ENCODE assay signal across 21 cellular contexts in the genomic region with DNA sequence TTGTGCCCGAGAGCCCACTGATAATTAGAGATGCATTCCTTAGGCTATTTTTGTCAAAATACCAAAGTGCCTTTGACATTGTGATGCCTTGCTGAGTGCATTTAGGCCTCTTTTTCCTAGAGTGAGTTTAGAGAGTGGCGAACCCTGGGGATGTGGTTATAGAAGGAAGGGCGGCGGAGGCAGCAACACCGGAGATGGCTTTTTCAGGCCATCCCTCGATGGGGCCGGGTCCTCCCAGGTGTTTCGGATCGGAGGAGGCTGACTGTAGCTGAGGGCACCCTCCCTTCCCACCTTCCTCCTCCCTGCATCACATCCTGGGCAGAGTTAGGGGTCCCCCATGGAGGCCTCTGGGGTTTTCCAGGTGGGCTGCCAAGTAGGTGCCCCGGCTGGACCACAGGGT. TPM values are rescaled to one million over a fixed set of nuclear protein-coding genes. Genes with fewer than 3 reads are reported as not detected.
DNase-seq lines count a peak whose midpoint lies in the region; ATAC-seq and TF ChIP-seq lines count a peak whose summit lies in the region.
"Had no signal": no experiment of that assay in that cellular context is flagged by ENCODE, and none has a peak within 500 bp of the region (broad histone marks: within the 10 kb centered on the region; RNA-seq: fewer than 3 reads in every experiment).

No MANE protein-coding gene starts in this region.

- no peaks in the 10 kb centered on the region for H3K9me3 ChIP-seq in neutrophil
- H3K9me3 ChIP-seq: HAP-1, MG63 had no signal

- H3K27ac ChIP-seq in neutrophil: peak overlapping the region; percentile 100
- H3K27ac ChIP-seq: 22Rv1, KMS-11, PC-9 had no signal

- ATAC-seq in activated naive CD8-positive, alpha-beta T cell treated with anti-CD3 and anti-CD28 coated beads, Interleukin-2, amount 50 U/mL, for 24 hours: no peak
- no peak for ATAC-seq in GM18873 (IDR thresholded peaks at IDR 0.05; ENCODE audit: low FRiP score, unreplicated experiment)
- ATAC-seq: HepG2 had no signal

- H3K27me3 Mint-ChIP-seq in T-helper 2 cell treated with Interferon-gamma antibody and Interleukin-4, amounts not matched to agents 5 μg/mL and 100 μg/mL, for 36 hours (ENCODE audit: low read depth): no peaks in the 10 kb centered on the region
- H3K27me3 Mint-ChIP-seq in activated naive CD8-positive, alpha-beta T cell: no peaks in the 10 kb centered on the region
- no peaks in the 10 kb centered on the region for H3K27me3 Mint-ChIP-seq in activated naive CD8-positive, alpha-beta T cell treated with anti-CD3 and anti-CD28 coated beads, Interleukin-2, amount 50 U/mL, for 24 hours
- H3K27me3 Mint-ChIP-seq in activated CD4-positive, alpha-beta memory T cell treated with anti-CD3 and anti-CD28 coated beads, Interleukin-2, amount 10 ng/mL, durations not matched to agents 7 days and 5 days: no peaks in the 10 kb centered on the region

- peak overlapping the region; percentile 69 for H3K27ac Mint-ChIP-seq in T-helper 2 cell treated with Interferon-gamma antibody and Interleukin-4, amounts not matched to agents 5 μg/mL and 100 μg/mL, for 36 hours
- peak overlapping the region; percentile 61 for H3K27ac Mint-ChIP-seq in activated naive CD8-positive, alpha-beta T cell
- H3K27ac Mint-ChIP-seq in activated naive CD8-positive, alpha-beta T cell treated with anti-CD3 and anti-CD28 coated beads, Interleukin-2, amount 50 U/mL, for 24 hours: no peak overlapping the region
- H3K27ac Mint-ChIP-seq in activated CD4-positive, alpha-beta memory T cell treated with anti-CD3 and anti-CD28 coated beads, Interleukin-2, amount 10 ng/mL, durations not matched to agents 7 days and 5 days: peak overlapping the region; percentile 92

- peaks cover 42% of the 10 kb centered on the region for H3K36me3 ChIP-seq in neutrophil
- H3K36me3 ChIP-seq: MG63 had no signal

- TF ChIP-seq CTCF in neutrophil (IDR thresholded peaks at IDR 0.05): no peak

- H3K27me3 ChIP-seq in neutrophil: peaks cover 12% of the 10 kb centered on the region
- H3K27me3 ChIP-seq: MG63 had no signal

- H3K4me3 Mint-ChIP-seq in T-helper 2 cell treated with Interferon-gamma antibody and Interleukin-4, amounts not matched to agents 5 μg/mL and 100 μg/mL, for 36 hours: peak overlapping the region; percentile 71
- peak overlapping the region; percentile 38 for H3K4me3 Mint-ChIP-seq in activated naive CD8-positive, alpha-beta T cell
- H3K4me3 Mint-ChIP-seq in activated naive CD8-positive, alpha-beta T cell treated with anti-CD3 and anti-CD28 coated beads, Interleukin-2, amount 50 U/mL, for 24 hours: no peak overlapping the region
- H3K4me3 Mint-ChIP-seq in activated CD4-positive, alpha-beta memory T cell treated with anti-CD3 and anti-CD28 coated beads, Interleukin-2, amount 10 ng/mL, durations not matched to agents 7 days and 5 days: peak overlapping the region; percentile 60

- H3K9me3 Mint-ChIP-seq in T-helper 2 cell treated with Interferon-gamma antibody and Interleukin-4, amounts not matched to agents 5 μg/mL and 100 μg/mL, for 36 hours: no peaks in the 10 kb centered on the region
- no peaks in the 10 kb centered on the region for H3K9me3 Mint-ChIP-seq in activated naive CD8-positive, alpha-beta T cell (ENCODE audit: low read depth)
- H3K9me3 Mint-ChIP-seq in activated naive CD8-positive, alpha-beta T cell treated with anti-CD3 and anti-CD28 coated beads, Interleukin-2, amount 50 U/mL, for 24 hours: no peaks in the 10 kb centered on the region
- no peaks in the 10 kb centered on the region for H3K9me3 Mint-ChIP-seq in activated CD4-positive, alpha-beta memory T cell treated with anti-CD3 and anti-CD28 coated beads, Interleukin-2, amount 10 ng/mL, durations not matched to agents 7 days and 5 days

- no peak for DNase-seq in T-helper 2 cell treated with Interferon-gamma antibody and Interleukin-4, amounts not matched to agents 5 μg/mL and 100 μg/mL, for 36 hours (ENCODE audit: low spot score)
- DNase-seq in T-helper 2 cell (no peak), NCI-H345 (lab: John Stamatoyannopoulos, UW) (no peak)
- DNase-seq in activated naive CD8-positive, alpha-beta T cell treated with anti-CD3 and anti-CD28 coated beads, Interleukin-2, amount 50 U/mL, for 24 hours: no peak
- peak; percentile 33 for DNase-seq in activated CD4-positive, alpha-beta memory T cell treated with anti-CD3 and anti-CD28 coated beads, Interleukin-2, amount 10 ng/mL, durations not matched to agents 7 days and 5 days
- DNase-seq: Calu3, DMS79, MG63, NCI-H1105 treated with DMSO at 0.1 percent for 48 hours, NCI-H187 treated with DMSO at 0.1 percent for 48 hours, NCI-H446 treated with DMSO at 0.1 percent for 48 hours, NCI-H748 treated with DMSO at 0.1 percent for 48 hours, PC-9 had no signal

- H3K36me3 Mint-ChIP-seq in T-helper 2 cell treated with Interferon-gamma antibody and Interleukin-4, amounts not matched to agents 5 μg/mL and 100 μg/mL, for 36 hours (ENCODE audit: low read depth): peaks cover 7% of the 10 kb centered on the region
- no peaks in the 10 kb centered on the region for H3K36me3 Mint-ChIP-seq in activated naive CD8-positive, alpha-beta T cell
- no peaks in the 10 kb centered on the region for H3K36me3 Mint-ChIP-seq in activated naive CD8-positive, alpha-beta T cell treated with anti-CD3 and anti-CD28 coated beads, Interleukin-2, amount 50 U/mL, for 24 hours (ENCODE audit: low read depth)
- H3K36me3 Mint-ChIP-seq in activated CD4-positive, alpha-beta memory T cell treated with anti-CD3 and anti-CD28 coated beads, Interleukin-2, amount 10 ng/mL, durations not matched to agents 7 days and 5 days (ENCODE audit: low read depth): peaks cover 9% of the 10 kb centered on the region

- CTCF ChIA-PET in activated CD4-positive, alpha-beta memory T cell treated with anti-CD3 and anti-CD28 coated beads, Interleukin-2, amount 10 ng/mL, durations not matched to agents 7 days and 5 days (lab: Charles Lee): interaction anchor here (1.4 kb wide), 1 partner anchor 56 kb away, joined by 3 read pairs; no protein-coding TSS in a partner anchor

- POLR2A ChIA-PET in activated CD4-positive, alpha-beta memory T cell treated with anti-CD3 and anti-CD28 coated beads, Interleukin-2, amount 10 ng/mL, durations not matched to agents 7 days and 5 days (lab: Charles Lee): interaction anchor here (0.7 to 5.8 kb wide), 4 partner anchors 10 to 54 kb away, joined by 3 to 77 read pairs (median 6); partner anchors contain the start of genes CTU2, MVD and RNF166

- peaks cover 30% of the 10 kb centered on the region for H3K4me1 Mint-ChIP-seq in T-helper 2 cell treated with Interferon-gamma antibody and Interleukin-4, amounts not matched to agents 5 μg/mL and 100 μg/mL, for 36 hours (ENCODE audit: low read depth)
- peaks cover 40% of the 10 kb centered on the region for H3K4me1 Mint-ChIP-seq in activated naive CD8-positive, alpha-beta T cell (ENCODE audit: low read depth)
- peaks cover 31% of the 10 kb centered on the region for H3K4me1 Mint-ChIP-seq in activated naive CD8-positive, alpha-beta T cell treated with anti-CD3 and anti-CD28 coated beads, Interleukin-2, amount 50 U/mL, for 24 hours
- H3K4me1 Mint-ChIP-seq in activated CD4-positive, alpha-beta memory T cell treated with anti-CD3 and anti-CD28 coated beads, Interleukin-2, amount 10 ng/mL, durations not matched to agents 7 days and 5 days: peaks cover 61% of the 10 kb centered on the region

- H3K4me1 ChIP-seq in neutrophil (ENCODE audit: control insufficient read depth in 1 of 2, insufficient read depth in 1 of 2, low read depth in 1 of 2, low read length in 1 of 2): peaks cover 37 to 54% of the 10 kb centered on the region in 2 experiments
- H3K4me1 ChIP-seq: HAP-1 had no signal

- no peak overlapping the region for H3K4me3 ChIP-seq in neutrophil (ENCODE audit: low read depth in 1 of 2, low read length in 1 of 2)
- H3K4me3 ChIP-seq: GM12878, HAP-1, MG63, PC-9 had no signal

RNA-seq across cellular contexts. Expression of gene SNAI3, which starts 6.6 kb away (rescaled TPM):
- 10 to 100 TPM; 16.5 to 16.6 TPM for total RNA-seq in activated CD4-positive, alpha-beta memory T cell treated with anti-CD3 and anti-CD28 coated beads, Interleukin-2, amount 10 ng/mL, durations not matched to agents 7 days and 5 days

RNA-seq across cellular contexts. Expression of gene RNF166, which starts 13.3 kb away (rescaled TPM):
- total RNA-seq in activated CD4-positive, alpha-beta memory T cell treated with anti-CD3 and anti-CD28 coated beads, Interleukin-2, amount 10 ng/mL, durations not matched to agents 7 days and 5 days: 100 to 1,000 TPM; 155 to 156 TPM

RNA-seq across cellular contexts. Expression of gene CTU2, which starts 13.4 kb away (rescaled TPM):
- total RNA-seq in activated CD4-positive, alpha-beta memory T cell treated with anti-CD3 and anti-CD28 coated beads, Interleukin-2, amount 10 ng/mL, durations not matched to agents 7 days and 5 days: 10 to 100 TPM; 16.5 to 17.3 TPM

RNA-seq across cellular contexts. Expression of gene MVD, which starts 30.0 kb away (rescaled TPM):
- 100 to 1,000 TPM; 134 to 139 TPM for total RNA-seq in activated CD4-positive, alpha-beta memory T cell treated with anti-CD3 and anti-CD28 coated beads, Interleukin-2, amount 10 ng/mL, durations not matched to agents 7 days and 5 days

RNA-seq across cellular contexts. Expression of gene CYBA, which starts 42.0 kb away (rescaled TPM):
- total RNA-seq in activated CD4-positive, alpha-beta memory T cell treated with anti-CD3 and anti-CD28 coated beads, Interleukin-2, amount 10 ng/mL, durations not matched to agents 7 days and 5 days: 100 to 1,000 TPM; 580 to 588 TPM
